ENCODE assay signal across 1 cellular context in genomic region chr17:76368545-76368944, GRCh38.
A peak's percentile ranks its signal among the peaks of the same experiment; 100 is the strongest.
TF ChIP-seq lines count a peak whose summit lies in the region.

No MANE protein-coding gene starts in this region.

TF ChIP-seq in GM12878, 131 proteins besides CTCF, POLR2A, EP300 and RAD21:
- TF ChIP-seq MLLT1 (IDR thresholded peaks at IDR 0.05) (0 out of 2 replicates have a peak, but pooled peaks have one; percentile 25), NFYA (IDR thresholded peaks at IDR 0.05; ENCODE audit: borderline replicate concordance, low read depth, low read length) (no peak), HDAC6 (IDR thresholded peaks at IDR 0.05; ENCODE audit: unreplicated experiment) (no peak)
